Comparison of ENCODE assay signal across 8 cellular contexts in genomic region chr12:15882055-15882971, GRCh38. TPM values are rescaled to one million over a fixed set of nuclear protein-coding genes. Genes with fewer than 3 reads are reported as not detected.
A peak's percentile ranks its signal among the peaks of the same experiment; 100 is the strongest.
DNase-seq lines count a peak whose midpoint lies in the region; ATAC-seq and TF ChIP-seq lines count a peak whose summit lies in the region.

A gene with protein sequence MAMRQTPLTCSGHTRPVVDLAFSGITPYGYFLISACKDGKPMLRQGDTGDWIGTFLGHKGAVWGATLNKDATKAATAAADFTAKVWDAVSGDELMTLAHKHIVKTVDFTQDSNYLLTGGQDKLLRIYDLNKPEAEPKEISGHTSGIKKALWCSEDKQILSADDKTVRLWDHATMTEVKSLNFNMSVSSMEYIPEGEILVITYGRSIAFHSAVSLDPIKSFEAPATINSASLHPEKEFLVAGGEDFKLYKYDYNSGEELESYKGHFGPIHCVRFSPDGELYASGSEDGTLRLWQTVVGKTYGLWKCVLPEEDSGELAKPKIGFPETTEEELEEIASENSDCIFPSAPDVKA (plus strand): TSS chr12:15882387. CDS start chr12:15882708, 321 bp downstream.

- H3K27ac ChIP-seq in ascending aorta (peak within 1 kb of the TSS; percentile 97), right cardiac atrium (ENCODE audit: low read length) (peak within 1 kb of the TSS; percentile 96), vagina (peak within 1 kb of the TSS; percentile 90)

- H3K27me3 Mint-ChIP-seq in T-helper 2 cell treated with Interferon-gamma antibody and Interleukin-4, amounts not matched to agents 5 μg/mL and 100 μg/mL, for 36 hours (ENCODE audit: low read depth): no peaks in the 10 kb centered on the region

- under 1% methylated on average over 66 of the region's 66 CpGs for WGBS in right cardiac atrium

- peak; percentile 82 to 98 for TF ChIP-seq POLR2A in vagina (IDR thresholded peaks at IDR 0.05)

- peaks cover 30% of the 10 kb centered on the region for H3K36me3 Mint-ChIP-seq in T-helper 2 cell treated with Interferon-gamma antibody and Interleukin-4, amounts not matched to agents 5 μg/mL and 100 μg/mL, for 36 hours (ENCODE audit: low read depth)

- peaks cover 3 to 24% of the 10 kb centered on the region in 2 donors for H3K4me1 ChIP-seq in ascending aorta
- no peaks in the 10 kb centered on the region for H3K4me1 ChIP-seq in right cardiac atrium (ENCODE audit: control insufficient read depth, insufficient read depth, low read length)
- peaks cover 50% of the 10 kb centered on the region for H3K4me1 ChIP-seq in vagina

- intact Hi-C loops in ascending aorta (cut with DNase I) (loop anchor here (1.0 kb wide), 1 partner anchor 1108 kb away; a partner anchor contains a TSS), right cardiac atrium (cut with DNase I) (no loop called here), vagina (cut with DNase I) (no loop called here)

- DNase-seq in NCI-H1930 (lab: John Stamatoyannopoulos, UW) (peak; percentile 97), ascending aorta (ENCODE audit: low spot score in 2 of 2) (peak; percentile 89 to 99), right cardiac atrium (peak; percentile 96 to 98 (median 98)), putamen (ENCODE audit: low spot score) (peak; percentile 96), vagina (ENCODE audit: extremely low spot score in 2 of 2) (peak in 1 of 2 donors; percentile 99)
- peak; percentile 95 for DNase-seq in T-helper 2 cell treated with Interferon-gamma antibody and Interleukin-4, amounts not matched to agents 5 μg/mL and 100 μg/mL, for 36 hours (ENCODE audit: low spot score)

- no peaks in the 10 kb centered on the region for H3K27me3 ChIP-seq in ascending aorta
- no peaks in the 10 kb centered on the region for H3K27me3 ChIP-seq in right cardiac atrium (ENCODE audit: control insufficient read depth, insufficient read depth)
- H3K27me3 ChIP-seq in vagina: no peaks in the 10 kb centered on the region

- H3K4me1 Mint-ChIP-seq in T-helper 2 cell treated with Interferon-gamma antibody and Interleukin-4, amounts not matched to agents 5 μg/mL and 100 μg/mL, for 36 hours (ENCODE audit: low read depth): peaks cover 38% of the 10 kb centered on the region

- peak within 1 kb of the TSS; percentile 95 for H3K4me3 Mint-ChIP-seq in T-helper 2 cell treated with Interferon-gamma antibody and Interleukin-4, amounts not matched to agents 5 μg/mL and 100 μg/mL, for 36 hours

- H3K9me3 ChIP-seq in ascending aorta (no peaks in the 10 kb centered on the region), right cardiac atrium (ENCODE audit: control insufficient read depth, low read length) (no peaks in the 10 kb centered on the region), vagina (no peaks in the 10 kb centered on the region)

- H3K9me3 Mint-ChIP-seq in T-helper 2 cell treated with Interferon-gamma antibody and Interleukin-4, amounts not matched to agents 5 μg/mL and 100 μg/mL, for 36 hours: no peaks in the 10 kb centered on the region

- peaks cover 0 to 3% of the 10 kb centered on the region in 2 donors for H3K36me3 ChIP-seq in ascending aorta
- no peaks in the 10 kb centered on the region for H3K36me3 ChIP-seq in vagina

- H3K4me3 ChIP-seq in ascending aorta (peak within 1 kb of the TSS; percentile 75 to 85), right cardiac atrium (ENCODE audit: low read length) (peak within 1 kb of the TSS; percentile 82), vagina (peak within 1 kb of the TSS; percentile 81 to 90)

- peak within 1 kb of the TSS; percentile 99 for H3K27ac Mint-ChIP-seq in T-helper 2 cell treated with Interferon-gamma antibody and Interleukin-4, amounts not matched to agents 5 μg/mL and 100 μg/mL, for 36 hours

- ATAC-seq in GM18502 (IDR thresholded peaks at IDR 0.05; ENCODE audit: poor library complexity, unreplicated experiment) (peak; percentile 97), HG02970 (IDR thresholded peaks at IDR 0.05; ENCODE audit: low FRiP score, unreplicated experiment) (peak; percentile 97), right cardiac atrium (peak; percentile 98)

- peak in 1 of 3 experiments; percentile 8 for TF ChIP-seq CTCF in ascending aorta (IDR thresholded peaks at IDR 0.05)
- no peak for TF ChIP-seq CTCF in vagina (IDR thresholded peaks at IDR 0.05)

RNA-seq across cellular contexts. Expression of the gene that starts here (rescaled TPM):
- 17.1 TPM for total RNA-seq in ascending aorta
- 100 to 1,000 TPM; 102 to 127 (median 106) TPM for total RNA-seq in right cardiac atrium
- polyA plus RNA-seq in right cardiac atrium: 121 TPM
- total RNA-seq in vagina: 31.9 TPM
